ENCODE assay signal across 1 cellular context in the genomic region with DNA sequence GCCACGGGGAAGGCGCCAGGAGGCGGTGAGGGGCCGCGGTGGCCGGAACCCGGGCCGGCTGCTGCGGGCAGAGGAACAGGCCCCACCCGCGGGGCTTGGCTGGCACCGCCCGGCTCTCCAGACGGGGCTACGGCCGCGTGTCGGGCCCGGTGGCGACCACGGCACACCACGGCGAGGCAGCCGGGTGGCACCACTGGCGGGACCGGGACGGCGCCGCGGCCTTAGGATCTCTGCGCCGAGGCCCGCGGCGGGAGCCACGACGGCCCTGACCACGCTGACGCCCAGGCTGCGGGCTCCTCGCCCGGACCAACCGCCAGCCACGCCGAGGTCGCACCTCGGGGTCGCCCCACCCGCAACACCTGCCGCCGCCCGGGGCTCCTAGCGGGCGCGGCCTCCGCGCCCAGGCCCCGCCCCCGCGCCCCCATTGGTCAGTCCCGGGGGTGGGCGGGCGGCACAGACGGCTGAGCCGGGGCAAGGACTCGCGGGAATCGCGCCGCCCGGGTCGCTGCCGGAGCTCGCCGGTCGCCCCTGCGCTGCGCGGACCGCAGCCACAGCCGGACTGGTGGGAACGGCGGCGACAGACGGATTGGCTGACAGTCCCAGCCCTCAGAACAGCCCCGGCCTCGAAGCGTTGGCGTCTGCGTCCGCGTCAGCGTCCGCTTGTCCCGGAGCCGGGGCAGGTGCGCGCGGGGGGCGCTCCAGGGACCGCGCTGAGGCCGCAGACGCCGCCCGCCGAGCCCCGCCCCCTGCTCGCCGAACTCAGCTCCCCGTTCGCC.
TF ChIP-seq lines count a peak whose summit lies in the region.

A gene with protein sequence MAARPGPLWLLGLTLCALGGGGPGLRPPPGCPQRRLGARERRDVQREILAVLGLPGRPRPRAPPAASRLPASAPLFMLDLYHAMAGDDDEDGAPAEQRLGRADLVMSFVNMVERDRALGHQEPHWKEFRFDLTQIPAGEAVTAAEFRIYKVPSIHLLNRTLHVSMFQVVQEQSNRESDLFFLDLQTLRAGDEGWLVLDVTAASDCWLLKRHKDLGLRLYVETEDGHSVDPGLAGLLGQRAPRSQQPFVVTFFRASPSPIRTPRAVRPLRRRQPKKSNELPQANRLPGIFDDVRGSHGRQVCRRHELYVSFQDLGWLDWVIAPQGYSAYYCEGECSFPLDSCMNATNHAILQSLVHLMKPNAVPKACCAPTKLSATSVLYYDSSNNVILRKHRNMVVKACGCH (plus strand): TSS at position 491 of the 776 bp plus-strand sequence. CDS start 356 bp downstream, outside the sequence.

TF ChIP-seq in HCT116, 20 proteins besides CTCF, POLR2A, EP300 and RAD21 (continued from another document):
- TF ChIP-seq, protein P1, sequence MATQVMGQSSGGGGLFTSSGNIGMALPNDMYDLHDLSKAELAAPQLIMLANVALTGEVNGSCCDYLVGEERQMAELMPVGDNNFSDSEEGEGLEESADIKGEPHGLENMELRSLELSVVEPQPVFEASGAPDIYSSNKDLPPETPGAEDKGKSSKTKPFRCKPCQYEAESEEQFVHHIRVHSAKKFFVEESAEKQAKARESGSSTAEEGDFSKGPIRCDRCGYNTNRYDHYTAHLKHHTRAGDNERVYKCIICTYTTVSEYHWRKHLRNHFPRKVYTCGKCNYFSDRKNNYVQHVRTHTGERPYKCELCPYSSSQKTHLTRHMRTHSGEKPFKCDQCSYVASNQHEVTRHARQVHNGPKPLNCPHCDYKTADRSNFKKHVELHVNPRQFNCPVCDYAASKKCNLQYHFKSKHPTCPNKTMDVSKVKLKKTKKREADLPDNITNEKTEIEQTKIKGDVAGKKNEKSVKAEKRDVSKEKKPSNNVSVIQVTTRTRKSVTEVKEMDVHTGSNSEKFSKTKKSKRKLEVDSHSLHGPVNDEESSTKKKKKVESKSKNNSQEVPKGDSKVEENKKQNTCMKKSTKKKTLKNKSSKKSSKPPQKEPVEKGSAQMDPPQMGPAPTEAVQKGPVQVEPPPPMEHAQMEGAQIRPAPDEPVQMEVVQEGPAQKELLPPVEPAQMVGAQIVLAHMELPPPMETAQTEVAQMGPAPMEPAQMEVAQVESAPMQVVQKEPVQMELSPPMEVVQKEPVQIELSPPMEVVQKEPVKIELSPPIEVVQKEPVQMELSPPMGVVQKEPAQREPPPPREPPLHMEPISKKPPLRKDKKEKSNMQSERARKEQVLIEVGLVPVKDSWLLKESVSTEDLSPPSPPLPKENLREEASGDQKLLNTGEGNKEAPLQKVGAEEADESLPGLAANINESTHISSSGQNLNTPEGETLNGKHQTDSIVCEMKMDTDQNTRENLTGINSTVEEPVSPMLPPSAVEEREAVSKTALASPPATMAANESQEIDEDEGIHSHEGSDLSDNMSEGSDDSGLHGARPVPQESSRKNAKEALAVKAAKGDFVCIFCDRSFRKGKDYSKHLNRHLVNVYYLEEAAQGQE (IDR thresholded peaks at IDR 0.05; ENCODE audit: low read depth) = no peak
- no peak for TF ChIP-seq TCF7L2 (IDR thresholded peaks at IDR 0.05; ENCODE audit: borderline replicate concordance, extremely low read depth, insufficient read depth, insufficient read length)
- TF ChIP-seq, protein P2, sequence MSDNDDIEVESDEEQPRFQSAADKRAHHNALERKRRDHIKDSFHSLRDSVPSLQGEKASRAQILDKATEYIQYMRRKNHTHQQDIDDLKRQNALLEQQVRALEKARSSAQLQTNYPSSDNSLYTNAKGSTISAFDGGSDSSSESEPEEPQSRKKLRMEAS (IDR thresholded peaks at IDR 0.05) = peak; percentile 84
- no peak for TF ChIP-seq SP1 (IDR thresholded peaks at IDR 0.05; ENCODE audit: low read depth)
- no peak for TF ChIP-seq ELF1 (IDR thresholded peaks at IDR 0.05; ENCODE audit: borderline replicate concordance, low read depth)
- TF ChIP-seq CBX3 (IDR thresholded peaks at IDR 0.05; ENCODE audit: low read depth) = no peak
- no peak for TF ChIP-seq YY1 (IDR thresholded peaks at IDR 0.05; ENCODE audit: extremely low read depth, insufficient replicate concordance, low read depth, low read length)
- no peak for TF ChIP-seq CEBPB (IDR thresholded peaks at IDR 0.05; ENCODE audit: low read depth)
- no peak for TF ChIP-seq SIN3A (IDR thresholded peaks at IDR 0.05; ENCODE audit: low read depth)
- no peak for TF ChIP-seq EZH2phosphoT487 (IDR thresholded peaks at IDR 0.05; ENCODE audit: borderline replicate concordance)
- TF ChIP-seq FOSL1 (IDR thresholded peaks at IDR 0.05; ENCODE audit: low read depth) = no peak
